In genomic region chr14:42992930-42993329, GRCh38 we compare ENCODE assay signal across 24 cellular contexts.
A peak's percentile ranks its signal among the peaks of the same experiment; 100 is the strongest.
DNase-seq lines count a peak whose midpoint lies in the region; ATAC-seq, FAIRE-seq and TF ChIP-seq lines count a peak whose summit lies in the region.
"Had no signal": no experiment of that assay in that cellular context is flagged by ENCODE, and none has a peak within 500 bp of the region (broad histone marks: within the 10 kb centered on the region; RNA-seq: fewer than 3 reads in every experiment).

No MANE protein-coding gene starts in this region.

- H3K9ac ChIP-seq in Karpas-422 (ENCODE audit: low read length) (no peak overlapping the region), SU-DHL-6 (ENCODE audit: low read length) (no peak overlapping the region), K562 (ENCODE audit: insufficient read depth in 1 of 2, low read depth in 2 of 2, low read length in 2 of 2) (no peak overlapping the region)
- H3K9ac ChIP-seq: BLaER1 had no signal

- no peak for FAIRE-seq in K562 (lab: Jason Lieb, UNC)
- FAIRE-seq: A204.1, GM12891, GM19239 had no signal

- in situ Hi-C loops in K562 (cut with MboI) (no loop called here), HAP-1 (cut with MboI; ENCODE audit: low sequenced_read_pairs) (no loop called here)

- no peak for TF ChIP-seq POLR2A in K562 (conservative IDR thresholded peaks at IDR 0.05)

- H4K20me1 ChIP-seq in Karpas-422 (ENCODE audit: insufficient read depth, low read depth, low read length) (no peaks in the 10 kb centered on the region), SU-DHL-6 (ENCODE audit: low read depth, low read length) (no peaks in the 10 kb centered on the region), K562 (replicated peaks; ENCODE audit: control insufficient read depth, insufficient read depth, low read length) (no peaks in the 10 kb centered on the region)
- H4K20me1 ChIP-seq: BLaER1 had no signal

- CTCF ChIA-PET in K562 (lab: Yijun Ruan, JAX; ENCODE audit: low intra/inter-chr PET ratio): no interaction called here

- no TSS peak for BruUV-seq in K562 (replicated peaks; lab: Mats Ljungman, UMichigan)

- DNase-seq in Karpas-422 (no peak), K562 (ENCODE audit: extremely low read depth in 1 of 4, low spot score in 3 of 4) (no peak), HAP-1 (ENCODE audit: low spot score in 2 of 2) (no peak), left lung (no peak)
- DNase-seq: 8988T; ACHN; BE2C; C1 segment of cervical spinal cord; CD4-positive, alpha-beta memory T cell; CD4-positive, CD25-positive, alpha-beta regulatory T cell; CD8-positive, alpha-beta memory T cell; COR-L47; DMS 273 treated with DMSO at 0.1 percent for 48 hours; DMS153; DMS53; DMS79; DND-41; EL; GDM1 had no signal

- POLR2A ChIA-PET in K562 (lab: Yijun Ruan, JAX): no interaction called here

- no peaks in the 10 kb centered on the region for H3F3A ChIP-seq in SU-DHL-6 (ENCODE audit: insufficient read depth)

- H3K79me2 ChIP-seq in Karpas-422 (ENCODE audit: low read length) (no peaks in the 10 kb centered on the region), SU-DHL-6 (ENCODE audit: insufficient read depth, low read length) (no peaks in the 10 kb centered on the region), K562 (ENCODE audit: control insufficient read depth, insufficient read depth, low read length) (no peaks in the 10 kb centered on the region)

- peaks cover 7% of the 10 kb centered on the region; the same call in 1 of the 2 replicates for H3K9me3 ChIP-seq in Karpas-422 (ENCODE audit: low read length)
- peaks cover 3% of the 10 kb centered on the region; the same call in 1 of the 2 replicates for H3K9me3 ChIP-seq in SU-DHL-6 (ENCODE audit: insufficient read depth, low read length)
- H3K9me3 ChIP-seq in K562 (replicated peaks; ENCODE audit: control insufficient read depth, insufficient read depth, low read depth, low read length): no peaks in the 10 kb centered on the region
- H3K9me3 ChIP-seq in HAP-1: no peaks in the 10 kb centered on the region
- H3K9me3 ChIP-seq in left lung: peaks cover 0 to 8% of the 10 kb centered on the region in 2 donors
- H3K9me3 ChIP-seq: BE2C, BLaER1 had no signal

- ATAC-seq in K562: no peak
- no peak for ATAC-seq in left lung

- no peaks in the 10 kb centered on the region for H3K36me3 ChIP-seq in Karpas-422 (ENCODE audit: insufficient read depth, low read length)
- no peaks in the 10 kb centered on the region for H3K36me3 ChIP-seq in SU-DHL-6 (ENCODE audit: low read length)
- no peaks in the 10 kb centered on the region for H3K36me3 ChIP-seq in K562 (ENCODE audit: control insufficient read depth, insufficient read depth, low read length)
- no peaks in the 10 kb centered on the region for H3K36me3 ChIP-seq in HAP-1 (replicated peaks)
- H3K36me3 ChIP-seq in left lung: no peaks in the 10 kb centered on the region
- H3K36me3 ChIP-seq: BE2C, BLaER1 had no signal

- H3K9me2 ChIP-seq in Karpas-422 (replicated peaks; ENCODE audit: insufficient read depth, low read length): no peaks in the 10 kb centered on the region
- no peaks in the 10 kb centered on the region for H3K9me2 ChIP-seq in SU-DHL-6 (replicated peaks; ENCODE audit: insufficient read depth, low read length)

- H2AFZ ChIP-seq in Karpas-422 (ENCODE audit: low read length) (peak overlapping the region; percentile 0; the same call in 1 of the 2 replicates), SU-DHL-6 (ENCODE audit: low read depth, low read length, severe bottlenecking) (peak overlapping the region; percentile 86), K562 (ENCODE audit: low read depth, low read length) (no peak overlapping the region)

- H3K4me2 ChIP-seq in Karpas-422 (ENCODE audit: low read depth, low read length, poor library complexity, severe bottlenecking) (no peak overlapping the region), SU-DHL-6 (ENCODE audit: low read depth, low read length, poor library complexity, severe bottlenecking) (no peak overlapping the region), K562 (ENCODE audit: insufficient read depth, low read length) (no peak overlapping the region)
- H3K4me2 ChIP-seq: BLaER1 had no signal

- no peak for TF ChIP-seq EP300 in K562 (IDR thresholded peaks at IDR 0.05; ENCODE audit: low read length)

- WGBS in K562 (ENCODE audit: insufficient coverage, low coverage, missing lambda C conversion rate): 0% methylated on average over 1 of the region's 1 CpG

- TF ChIP-seq CTCF in SU-DHL-6 (IDR thresholded peaks at IDR 0.05; ENCODE audit: insufficient read depth, low read length, poor library complexity, severe bottlenecking) (no peak), K562 (IDR thresholded peaks at IDR 0.05 in 2 of 3, conservative IDR thresholded peaks at IDR 0.05 in 1 of 3; ENCODE audit: insufficient read depth in 2 of 3, low read depth in 1 of 3, low read length in 3 of 3) (no peak), left lung (IDR thresholded peaks at IDR 0.05) (no peak)

- H3K4me1 ChIP-seq in Karpas-422 (ENCODE audit: low read length) (no peaks in the 10 kb centered on the region), K562 (replicated peaks in 1 of 2; ENCODE audit: control insufficient read depth in 2 of 2, insufficient read depth in 2 of 2, low read length in 2 of 2) (no peaks in the 10 kb centered on the region), HAP-1 (no peaks in the 10 kb centered on the region), left lung (no peaks in the 10 kb centered on the region)
- H3K4me1 ChIP-seq: BE2C, BLaER1 had no signal

- H3K27me3 ChIP-seq in Karpas-422 (ENCODE audit: low read length) (no peaks in the 10 kb centered on the region), SU-DHL-6 (ENCODE audit: low read length) (no peaks in the 10 kb centered on the region), K562 (ENCODE audit: control insufficient read depth in 2 of 2, insufficient read depth in 2 of 2, low read length in 2 of 2) (no peaks in the 10 kb centered on the region), HAP-1 (ENCODE audit: low read depth) (no peaks in the 10 kb centered on the region), left lung (no peaks in the 10 kb centered on the region)
- H3K27me3 ChIP-seq: BE2C, BLaER1 had no signal

- no peak overlapping the region for H3K4me3 ChIP-seq in Karpas-422 (ENCODE audit: low read length)
- H3K4me3 ChIP-seq in SU-DHL-6 (ENCODE audit: insufficient read depth, low read length, poor library complexity, severe bottlenecking): no peak overlapping the region
- no peak overlapping the region for H3K4me3 ChIP-seq in K562
- H3K4me3 ChIP-seq in HAP-1: no peak overlapping the region
- no peak overlapping the region for H3K4me3 ChIP-seq in left lung
- H3K4me3 ChIP-seq: BLaER1 had no signal

- intact Hi-C loops in K562 (cut with micrococcal nuclease) (no loop called here), left lung (cut with DNase I) (no loop called here)

- no peak overlapping the region for H3K27ac ChIP-seq in Karpas-422 (ENCODE audit: low read length)
- H3K27ac ChIP-seq in SU-DHL-6 (ENCODE audit: low read depth, low read length): no peak overlapping the region
- H3K27ac ChIP-seq in K562 (ENCODE audit: extremely low read depth, low read depth, low read length): no peak overlapping the region
- no peak overlapping the region for H3K27ac ChIP-seq in left lung
- H3K27ac ChIP-seq: BLaER1 had no signal

- TF ChIP-seq RAD21 in K562 (CRISPR knock-in tag; conservative IDR thresholded peaks at IDR 0.05 in 1 of 2, IDR thresholded peaks at IDR 0.05 in 1 of 2): no peak

- no peaks in the 10 kb centered on the region for H3K9me1 ChIP-seq in K562 (ENCODE audit: control insufficient read depth, insufficient read depth, low read length)

TF ChIP-seq in K562, 482 proteins besides CTCF, POLR2A, EP300 and RAD21:
- TF ChIP-seq RBM14 (IDR thresholded peaks at IDR 0.05; ENCODE audit: borderline replicate concordance, insufficient read depth, low read depth, low read length) (no peak), ZNF41 (CRISPR knock-in tag; conservative IDR thresholded peaks at IDR 0.05) (no peak), TFE3 (CRISPR knock-in tag; IDR thresholded peaks at IDR 0.05) (peak; percentile 74), FOXK1 (CRISPR knock-in tag; IDR thresholded peaks at IDR 0.05; ENCODE audit: borderline replicate concordance) (no peak), PATZ1 (CRISPR knock-in tag; IDR thresholded peaks at IDR 0.05; ENCODE audit: borderline replicate concordance) (no peak)
